In genomic region chr3:38566215-38566528, GRCh38 we compare ENCODE assay signal across 20 cellular contexts.
DNase-seq lines count a peak whose midpoint lies in the region; ATAC-seq and TF ChIP-seq lines count a peak whose summit lies in the region.
"Had no signal": no experiment of that assay in that cellular context is flagged by ENCODE, and none has a peak within 500 bp of the region (broad histone marks: within the 10 kb centered on the region; RNA-seq: fewer than 3 reads in every experiment).

No MANE protein-coding gene starts in this region.

- no peak overlapping the region for H3K4ac ChIP-seq in neuronal stem cell (ENCODE audit: low read length)

- no peaks in the 10 kb centered on the region for H3K9me3 Mint-ChIP-seq in dendritic cell treated with granulocyte-macrophage colony-stimulating factor and Interleukin-4, amounts not matched to agents 40 ng/mL and 50 ng/mL, for 4 days
- no peaks in the 10 kb centered on the region for H3K9me3 Mint-ChIP-seq in stimulated activated naive B cell treated with anti-CD40 and anti-IgM and Interleukin-4, amounts not matched to agents 10 μg/mL and 1 μg/mL and 100 μg/mL, for 72 hours
- H3K9me3 Mint-ChIP-seq: activated B cell treated with CpG ODN at 0.5 μM for 24 hours; activated naive CD4-positive, alpha-beta T cell treated with anti-CD3 and anti-CD28 coated beads, Interleukin-2, amount 50 U/mL, for 24 hours; activated T-helper 1 cell treated with anti-CD3 and anti-CD28 coated beads, Interleukin-12 subunit alpha, Interleukin-12 subunit beta, Interleukin-2, Interleukin-4 antibody, amounts not matched to agents 30 ng/mL and 10 ng/mL and 1 ng/mL, durations not matched to agents 14 hours and 24 hours and 36 hours; stimulated activated naive CD8-positive, alpha-beta T cell treated with anti-CD3 and anti-CD28 coated beads, Interleukin-15, Interleukin-2, amounts not matched to agents 100 ng/mL and 50 ng/mL, for 24 hours had no signal

- peaks cover 13% of the 10 kb centered on the region for H3K4me1 Mint-ChIP-seq in dendritic cell treated with granulocyte-macrophage colony-stimulating factor and Interleukin-4, amounts not matched to agents 40 ng/mL and 50 ng/mL, for 4 days (ENCODE audit: low read depth)
- H3K4me1 Mint-ChIP-seq in stimulated activated naive B cell treated with anti-CD40 and anti-IgM and Interleukin-4, amounts not matched to agents 10 μg/mL and 1 μg/mL and 100 μg/mL, for 72 hours: no peaks in the 10 kb centered on the region
- H3K4me1 Mint-ChIP-seq: activated B cell treated with CpG ODN at 0.5 μM for 24 hours; activated naive CD4-positive, alpha-beta T cell treated with anti-CD3 and anti-CD28 coated beads, Interleukin-2, amount 50 U/mL, for 24 hours had no signal

- no peaks in the 10 kb centered on the region for H3K27me3 ChIP-seq in left ventricle myocardium inferior (ENCODE audit: low read depth)
- H3K27me3 ChIP-seq in neuronal stem cell (ENCODE audit: control insufficient read depth in 3 of 3, insufficient read depth in 3 of 3, low read depth in 1 of 3, low read length in 3 of 3): peaks cover 0 to 10% (median 0%) of the 10 kb centered on the region in 3 experiments
- no peaks in the 10 kb centered on the region for H3K27me3 ChIP-seq in upper lobe of right lung
- H3K27me3 ChIP-seq: BLaER1, gastroesophageal sphincter had no signal

- WGBS in neuronal stem cell (ENCODE audit: extremely low coverage in 2 of 2, insufficient read length in 2 of 2, insufficient replicate concordance in 1 of 2), 2 donors: no CpG with 5 or more reads among the region's 13 CpGs

- no peaks in the 10 kb centered on the region for H3K36me3 Mint-ChIP-seq in dendritic cell treated with granulocyte-macrophage colony-stimulating factor and Interleukin-4, amounts not matched to agents 40 ng/mL and 50 ng/mL, for 4 days (ENCODE audit: low read depth)
- H3K36me3 Mint-ChIP-seq in stimulated activated naive B cell treated with anti-CD40 and anti-IgM and Interleukin-4, amounts not matched to agents 10 μg/mL and 1 μg/mL and 100 μg/mL, for 72 hours: no peaks in the 10 kb centered on the region
- H3K36me3 Mint-ChIP-seq: activated naive CD4-positive, alpha-beta T cell treated with anti-CD3 and anti-CD28 coated beads, Interleukin-2, amount 50 U/mL, for 24 hours had no signal

- intact Hi-C loops in left ventricle myocardium inferior (cut with micrococcal nuclease): no loop called here
- intact Hi-C loops in left cardiac atrium (cut with DNase I): no loop called here
- intact Hi-C loops in dendritic cell treated with granulocyte-macrophage colony-stimulating factor and Interleukin-4, amounts not matched to agents 40 ng/mL and 50 ng/mL, for 4 days (cut with micrococcal nuclease): no loop called here
- intact Hi-C loops in upper lobe of right lung (cut with DNase I): no loop called here

- no peak overlapping the region for H2BK120ac ChIP-seq in neuronal stem cell (ENCODE audit: low read depth, low read length)

- no peak for DNase-seq in left ventricle myocardium inferior
- no peak for DNase-seq in left cardiac atrium
- no peak for DNase-seq in neuronal stem cell (ENCODE audit: low spot score)
- DNase-seq in upper lobe of right lung: peak; percentile 52
- no peak for DNase-seq in stimulated activated naive B cell treated with anti-CD40 and anti-IgM and Interleukin-4, amounts not matched to agents 10 μg/mL and 1 μg/mL and 100 μg/mL, for 72 hours
- DNase-seq in NCI-H2196 treated with DMSO at 0.1 percent for 48 hours (lab: John Stamatoyannopoulos, UW; ENCODE audit: unreplicated experiment): no peak
- DNase-seq: activated B cell treated with CpG ODN at 0.5 μM for 24 hours; effector CD4-positive, alpha-beta T cell; KBM-7; mesendoderm; NCI-H1092; NCI-H1694; NCI-H82 had no signal

- TF ChIP-seq CTCF in left ventricle myocardium inferior (IDR thresholded peaks at IDR 0.05; ENCODE audit: borderline replicate concordance) (no peak), upper lobe of right lung (IDR thresholded peaks at IDR 0.05) (no peak)

- no peak overlapping the region for H4K91ac ChIP-seq in neuronal stem cell (ENCODE audit: low read depth, low read length, poor library complexity)

- H3K9me3 ChIP-seq in left ventricle myocardium inferior (replicated peaks): no peaks in the 10 kb centered on the region
- peaks cover 0 to 2% of the 10 kb centered on the region in 2 donors for H3K9me3 ChIP-seq in neuronal stem cell (replicated peaks in 1 of 2; ENCODE audit: control insufficient read depth in 2 of 2, insufficient read depth in 1 of 2, low read depth in 1 of 2, low read length in 2 of 2)
- no peaks in the 10 kb centered on the region for H3K9me3 ChIP-seq in upper lobe of right lung
- H3K9me3 ChIP-seq: BLaER1, gastroesophageal sphincter, prostate gland had no signal

- no peak overlapping the region for H3K4me3 Mint-ChIP-seq in dendritic cell treated with granulocyte-macrophage colony-stimulating factor and Interleukin-4, amounts not matched to agents 40 ng/mL and 50 ng/mL, for 4 days
- no peak overlapping the region for H3K4me3 Mint-ChIP-seq in stimulated activated naive B cell treated with anti-CD40 and anti-IgM and Interleukin-4, amounts not matched to agents 10 μg/mL and 1 μg/mL and 100 μg/mL, for 72 hours
- H3K4me3 Mint-ChIP-seq: activated B cell treated with CpG ODN at 0.5 μM for 24 hours; activated naive CD4-positive, alpha-beta T cell treated with anti-CD3 and anti-CD28 coated beads, Interleukin-2, amount 50 U/mL, for 24 hours; activated T-helper 1 cell treated with anti-CD3 and anti-CD28 coated beads, Interleukin-12 subunit alpha, Interleukin-12 subunit beta, Interleukin-2, Interleukin-4 antibody, amounts not matched to agents 30 ng/mL and 10 ng/mL and 1 ng/mL, durations not matched to agents 14 hours and 24 hours and 36 hours; stimulated activated naive CD8-positive, alpha-beta T cell treated with anti-CD3 and anti-CD28 coated beads, Interleukin-15, Interleukin-2, amounts not matched to agents 100 ng/mL and 50 ng/mL, for 24 hours had no signal

- H2BK5ac ChIP-seq in neuronal stem cell (ENCODE audit: low read length): no peak overlapping the region

- peak overlapping the region; percentile 8 for H2AK5ac ChIP-seq in neuronal stem cell (ENCODE audit: low read depth, low read length)

- H2BK12ac ChIP-seq in neuronal stem cell (ENCODE audit: low read length): no peak overlapping the region

- H3K36me3 ChIP-seq in left ventricle myocardium inferior: peaks cover 36% of the 10 kb centered on the region
- no peaks in the 10 kb centered on the region for H3K36me3 ChIP-seq in neuronal stem cell (replicated peaks in 1 of 2; ENCODE audit: control insufficient read depth in 2 of 2, insufficient read depth in 2 of 2, low read length in 2 of 2)
- H3K36me3 ChIP-seq in upper lobe of right lung: no peaks in the 10 kb centered on the region
- H3K36me3 ChIP-seq: BLaER1, gastroesophageal sphincter, prostate gland had no signal

- no peak overlapping the region for H3K4me2 ChIP-seq in neuronal stem cell (ENCODE audit: insufficient read depth, low read length, poor library complexity, severe bottlenecking)
- H3K4me2 ChIP-seq: BLaER1 had no signal

- no peak overlapping the region for H3K9ac ChIP-seq in neuronal stem cell (ENCODE audit: low read depth, low read length, poor library complexity)
- H3K9ac ChIP-seq: BLaER1 had no signal

- H3K14ac ChIP-seq in neuronal stem cell (ENCODE audit: low read length): no peak overlapping the region

- ATAC-seq in left cardiac atrium: no peak
- ATAC-seq in upper lobe of right lung: no peak
- ATAC-seq in stimulated activated naive B cell treated with anti-CD40 and anti-IgM and Interleukin-4, amounts not matched to agents 10 μg/mL and 1 μg/mL and 100 μg/mL, for 72 hours (replicated peaks): no peak
- ATAC-seq: gastroesophageal sphincter had no signal

- H3K27ac ChIP-seq in left ventricle myocardium inferior (replicated peaks) (peak overlapping the region; percentile 33), neuronal stem cell (replicated peaks; ENCODE audit: low read length) (no peak overlapping the region), upper lobe of right lung (no peak overlapping the region)
- H3K27ac ChIP-seq: BLaER1, gastroesophageal sphincter, prostate gland had no signal

- H4K8ac ChIP-seq in neuronal stem cell (ENCODE audit: low read depth, low read length): no peak overlapping the region

- peak overlapping the region; percentile 80 for H3K23ac ChIP-seq in neuronal stem cell (ENCODE audit: low read depth, low read length, poor library complexity)

- H3K18ac ChIP-seq in neuronal stem cell (ENCODE audit: low read length): no peak overlapping the region

- H3K79me1 ChIP-seq in neuronal stem cell (ENCODE audit: low read depth, low read length): no peaks in the 10 kb centered on the region

- peak overlapping the region; percentile 58 for H3K27ac Mint-ChIP-seq in dendritic cell treated with granulocyte-macrophage colony-stimulating factor and Interleukin-4, amounts not matched to agents 40 ng/mL and 50 ng/mL, for 4 days
- H3K27ac Mint-ChIP-seq in stimulated activated naive B cell treated with anti-CD40 and anti-IgM and Interleukin-4, amounts not matched to agents 10 μg/mL and 1 μg/mL and 100 μg/mL, for 72 hours: no peak overlapping the region
- H3K27ac Mint-ChIP-seq: activated B cell treated with CpG ODN at 0.5 μM for 24 hours; activated naive CD4-positive, alpha-beta T cell treated with anti-CD3 and anti-CD28 coated beads, Interleukin-2, amount 50 U/mL, for 24 hours; activated T-helper 1 cell treated with anti-CD3 and anti-CD28 coated beads, Interleukin-12 subunit alpha, Interleukin-12 subunit beta, Interleukin-2, Interleukin-4 antibody, amounts not matched to agents 30 ng/mL and 10 ng/mL and 1 ng/mL, durations not matched to agents 14 hours and 24 hours and 36 hours; stimulated activated naive CD8-positive, alpha-beta T cell treated with anti-CD3 and anti-CD28 coated beads, Interleukin-15, Interleukin-2, amounts not matched to agents 100 ng/mL and 50 ng/mL, for 24 hours had no signal

- peaks cover 22% of the 10 kb centered on the region for H3K4me1 ChIP-seq in left ventricle myocardium inferior
- no peaks in the 10 kb centered on the region for H3K4me1 ChIP-seq in neuronal stem cell (ENCODE audit: control insufficient read depth in 2 of 2, insufficient read depth in 1 of 2, low read depth in 1 of 2, low read length in 2 of 2)
- H3K4me1 ChIP-seq in upper lobe of right lung: no peaks in the 10 kb centered on the region
- H3K4me1 ChIP-seq: gastroesophageal sphincter, prostate gland had no signal

- no peak overlapping the region for H2AFZ ChIP-seq in neuronal stem cell (ENCODE audit: low read length)

- no peaks in the 10 kb centered on the region for H3K27me3 Mint-ChIP-seq in dendritic cell treated with granulocyte-macrophage colony-stimulating factor and Interleukin-4, amounts not matched to agents 40 ng/mL and 50 ng/mL, for 4 days
- H3K27me3 Mint-ChIP-seq in stimulated activated naive B cell treated with anti-CD40 and anti-IgM and Interleukin-4, amounts not matched to agents 10 μg/mL and 1 μg/mL and 100 μg/mL, for 72 hours: peaks cover 0 to 7% of the 10 kb centered on the region in 2 donors
- H3K27me3 Mint-ChIP-seq: activated B cell treated with CpG ODN at 0.5 μM for 24 hours; activated naive CD4-positive, alpha-beta T cell treated with anti-CD3 and anti-CD28 coated beads, Interleukin-2, amount 50 U/mL, for 24 hours; stimulated activated naive CD8-positive, alpha-beta T cell treated with anti-CD3 and anti-CD28 coated beads, Interleukin-15, Interleukin-2, amounts not matched to agents 100 ng/mL and 50 ng/mL, for 24 hours had no signal

- H3K4me3 ChIP-seq in left ventricle myocardium inferior (no peak overlapping the region), neuronal stem cell (ENCODE audit: low read length in 2 of 2) (no peak overlapping the region), upper lobe of right lung (no peak overlapping the region)
- H3K4me3 ChIP-seq: BLaER1, gastroesophageal sphincter, prostate gland had no signal

- no peak overlapping the region for H2BK15ac ChIP-seq in neuronal stem cell (ENCODE audit: low read length)
